Comparison of ENCODE assay signal across 13 cellular contexts in genomic region chr1:36457691-36458090, GRCh38. TPM values are rescaled to one million over a fixed set of nuclear protein-coding genes. Genes with fewer than 3 reads are reported as not detected.
DNase-seq lines count a peak whose midpoint lies in the region; TF ChIP-seq lines count a peak whose summit lies in the region.
"Had no signal": no experiment of that assay in that cellular context is flagged by ENCODE, and none has a peak within 500 bp of the region (broad histone marks: within the 10 kb centered on the region; RNA-seq: fewer than 3 reads in every experiment).

No MANE protein-coding gene starts in this region.

- peaks cover 56% of the 10 kb centered on the region for H3K4me1 Mint-ChIP-seq in activated CD4-positive, alpha-beta T cell treated with anti-CD3 and anti-CD28 coated beads, Interleukin-2, amount 10 ng/mL, durations not matched to agents 24 days and 14 days
- H3K4me1 Mint-ChIP-seq in neural crest cell, result peaks cover 6% of the 10 kb centered on the region

- intact Hi-C loops in activated CD4-positive, alpha-beta T cell treated with anti-CD3 and anti-CD28 coated beads, Interleukin-2, amount 10 ng/mL, durations not matched to agents 24 days and 14 days (cut with micrococcal nuclease), result no loop called here

- peak overlapping the region; percentile 77 for H3K4me3 Mint-ChIP-seq in activated CD4-positive, alpha-beta T cell treated with anti-CD3 and anti-CD28 coated beads, Interleukin-2, amount 10 ng/mL, durations not matched to agents 24 days and 14 days
- H3K4me3 Mint-ChIP-seq in neural crest cell, result peak overlapping the region; percentile 27

- peaks cover 65% of the 10 kb centered on the region for H3K36me3 Mint-ChIP-seq in activated CD4-positive, alpha-beta T cell treated with anti-CD3 and anti-CD28 coated beads, Interleukin-2, amount 10 ng/mL, durations not matched to agents 24 days and 14 days (ENCODE audit: low read depth)
- H3K36me3 Mint-ChIP-seq in neural crest cell (ENCODE audit: low read depth), result peaks cover 10% of the 10 kb centered on the region

- H3K27ac Mint-ChIP-seq in activated CD4-positive, alpha-beta T cell treated with anti-CD3 and anti-CD28 coated beads, Interleukin-2, amount 10 ng/mL, durations not matched to agents 24 days and 14 days, result peak overlapping the region; percentile 86
- H3K27ac Mint-ChIP-seq in neural crest cell (ENCODE audit: unreplicated experiment), result no peak overlapping the region

- peak; percentile 80 for DNase-seq in activated CD4-positive, alpha-beta T cell treated with anti-CD3 and anti-CD28 coated beads, Interleukin-2, amount 10 ng/mL, durations not matched to agents 24 days and 14 days
- no peak for DNase-seq in activated CD4-positive, alpha-beta T cell treated with anti-CD3 and anti-CD28 coated beads for 4 hours
- DNase-seq in UCSD-AML1 (lab: John Stamatoyannopoulos, UW; ENCODE audit: unreplicated experiment) (peak; percentile 58), neural crest cell (ENCODE audit: low read depth, low spot score) (no peak), NCI-H2081 (lab: John Stamatoyannopoulos, UW) (no peak), AG20443 (ENCODE audit: low spot score) (no peak)
- DNase-seq: cerebellar nuclear complex, foreskin melanocyte, mammary epithelial cell, NCI-H2081 treated with DMSO at 0.1 percent for 48 hours, RPMI8226 had no signal

- H3K9me3 Mint-ChIP-seq in activated CD4-positive, alpha-beta T cell treated with anti-CD3 and anti-CD28 coated beads, Interleukin-2, amount 10 ng/mL, durations not matched to agents 24 days and 14 days, result no peaks in the 10 kb centered on the region
- H3K9me3 Mint-ChIP-seq in neural crest cell, result no peaks in the 10 kb centered on the region

- no peak for TF ChIP-seq CTCF in neural crest cell (conservative IDR thresholded peaks at IDR 0.05)

- no peaks in the 10 kb centered on the region for H3K27me3 Mint-ChIP-seq in activated CD4-positive, alpha-beta T cell treated with anti-CD3 and anti-CD28 coated beads, Interleukin-2, amount 10 ng/mL, durations not matched to agents 24 days and 14 days
- no peaks in the 10 kb centered on the region for H3K27me3 Mint-ChIP-seq in neural crest cell (ENCODE audit: low read depth)

RNA-seq across cellular contexts. Expression of gene MRPS15, which starts 6.5 kb away (rescaled TPM):
- total RNA-seq in activated CD4-positive, alpha-beta T cell treated with anti-CD3 and anti-CD28 coated beads, Interleukin-2, amount 10 ng/mL, durations not matched to agents 24 days and 14 days, result 117 and 126 TPM in 2 replicates
- total RNA-seq in neural crest cell, result 89.8 and 97.3 TPM in 2 replicates

RNA-seq across cellular contexts. Expression of gene OSCP1, which starts 7.4 kb away (rescaled TPM):
- 0.82 and 0.92 TPM in 2 replicates for total RNA-seq in activated CD4-positive, alpha-beta T cell treated with anti-CD3 and anti-CD28 coated beads, Interleukin-2, amount 10 ng/mL, durations not matched to agents 24 days and 14 days
- total RNA-seq in neural crest cell, result 10.5 and 11.5 TPM in 2 replicates

RNA-seq across cellular contexts. Expression of gene CSF3R, which starts 25.0 kb away (rescaled TPM):
- 0.07 and 0.16 TPM in 2 replicates for total RNA-seq in activated CD4-positive, alpha-beta T cell treated with anti-CD3 and anti-CD28 coated beads, Interleukin-2, amount 10 ng/mL, durations not matched to agents 24 days and 14 days
- total RNA-seq in neural crest cell, result not detected in 2 replicates
- total RNA-seq: A673; activated CD8-positive, alpha-beta memory T cell treated with anti-CD3 and anti-CD28 coated beads for 36 hours; mammary epithelial cell had no signal

RNA-seq across cellular contexts. Expression of gene LSM10, which starts 60.0 kb away (rescaled TPM):
- total RNA-seq in activated CD4-positive, alpha-beta T cell treated with anti-CD3 and anti-CD28 coated beads, Interleukin-2, amount 10 ng/mL, durations not matched to agents 24 days and 14 days, result 58.6 and 61.6 TPM in 2 replicates
- total RNA-seq in neural crest cell, result 48.1 and 48.4 TPM in 2 replicates

Comparison
In these comparisons a context has a peak if more than half of its experiments do, and no peak if none do; other contexts are left out.
1. DNase-seq: peak in activated CD4-positive, alpha-beta T cell treated with anti-CD3 and anti-CD28 coated beads, Interleukin-2, amount 10 ng/mL, durations not matched to agents 24 days and 14 days (single experiment) and UCSD-AML1 (single experiment); none in activated CD4-positive, alpha-beta T cell treated with anti-CD3 and anti-CD28 coated beads for 4 hours (0 of 2), neural crest cell (single experiment), NCI-H2081 (0 of 2) and AG20443 (single experiment).